In the genomic region with DNA sequence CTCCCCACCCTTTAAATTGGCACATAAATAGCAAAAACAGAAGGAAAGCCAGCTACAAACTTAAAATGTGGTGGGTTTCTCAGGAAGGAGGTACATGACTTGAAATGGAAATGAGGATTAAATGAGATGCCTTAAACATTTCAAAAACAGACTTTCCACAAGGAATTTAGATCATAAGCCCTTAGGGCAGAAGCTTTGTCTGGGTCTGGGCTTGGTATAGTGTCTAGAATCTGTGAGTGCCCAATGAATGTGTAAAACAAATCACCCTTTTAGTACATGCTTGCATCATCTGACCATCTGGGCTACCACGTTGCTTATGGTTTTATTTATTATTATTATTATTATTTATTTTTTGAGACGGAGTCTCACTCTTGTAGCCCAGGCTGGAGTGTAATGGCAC, we compare ENCODE assay signal across 21 cellular contexts. TPM values are rescaled to one million over a fixed set of nuclear protein-coding genes. Genes with fewer than 3 reads are reported as not detected.
DNase-seq lines count a peak whose midpoint lies in the region; ATAC-seq and TF ChIP-seq lines count a peak whose summit lies in the region.
"Had no signal": no experiment of that assay in that cellular context is flagged by ENCODE, and none has a peak within 500 bp of the region (broad histone marks: within the 10 kb centered on the region; RNA-seq: fewer than 3 reads in every experiment).

No MANE protein-coding gene starts in this region.

- no peak overlapping the region for H3K4me3 ChIP-seq in AG09309 (ENCODE audit: control insufficient read depth, low read depth, low read length)
- H3K4me3 ChIP-seq: adrenal gland, tibial nerve had no signal

- intact Hi-C loops in sciatic nerve (cut with DNase I), result no loop called here

- peak; percentile 39 for DNase-seq in AG09309 (ENCODE audit: low read depth)
- DNase-seq in RPMI7951 (ENCODE audit: low read depth), result peak; percentile 57
- DNase-seq in dedifferentiated amniotic fluid mesenchymal stem cell (ENCODE audit: extremely low spot score), result peak; percentile 39
- DNase-seq in islet precursor cell, result peak; percentile 56
- DNase-seq in globus pallidus (ENCODE audit: low spot score), result no peak
- DNase-seq in sciatic nerve (ENCODE audit: low spot score), result no peak
- no peak for DNase-seq in cortex of kidney (lab: John Stamatoyannopoulos, UW)
- DNase-seq in GM13977 (ENCODE audit: low spot score), result no peak
- DNase-seq: activated naive CD4-positive, alpha-beta T cell treated with Interleukin-2 at 50 U/mL for 16 hours; brain microvascular endothelial cell; effector CD8-positive, alpha-beta T cell; Kasumi-1; MV-4-11; naive B cell; NCI-H774; Right ventricle myocardium superior; stimulated activated CD4-positive, alpha-beta T cell treated with anti-CD3 and anti-CD28 coated beads, Interleukin-2, amount 100 ng/mL, for 24 hours; T-helper 9 cell had no signal

- in situ Hi-C loops in GM13977 (cut with MboI; ENCODE audit: low pct_unique_long_range_greater_than_20kb, low sequenced_read_pairs, unreplicated experiment), result loop anchor here (5.0 kb wide), 1 partner anchor 77 kb away; no protein-coding TSS in a partner anchor

- no peak for TF ChIP-seq CTCF in AG09309 (IDR thresholded peaks at IDR 0.05; ENCODE audit: control insufficient read depth, insufficient read depth, low read depth, low read length, missing control alignments)
- TF ChIP-seq CTCF in GM13977 (IDR thresholded peaks at IDR 0.05; ENCODE audit: extremely low read depth, insufficient read depth, missing control alignments), result no peak

- ATAC-seq in sciatic nerve, result no peak
- ATAC-seq: WTC11 had no signal

RNA-seq across cellular contexts. Expression of a gene that starts 37.1 kb away (rescaled TPM):
- 11.1 and 11.3 TPM in 2 replicates for total RNA-seq in RPMI7951 (2014; rRNA removed; shearing (Covaris generic))
- total RNA-seq in sciatic nerve, result 20.8 TPM

Comparison
In these comparisons a context has a peak if more than half of its experiments do, and no peak if none do; other contexts are left out.
1. DNase-seq: peak in AG09309 (single experiment), RPMI7951 (single experiment), dedifferentiated amniotic fluid mesenchymal stem cell (single experiment) and islet precursor cell (single experiment); none in globus pallidus (single experiment), sciatic nerve (single experiment), cortex of kidney (single experiment) and GM13977 (single experiment).